ENCODE assay signal across 24 cellular contexts in genomic region chr2:24853996-24854395, GRCh38.
DNase-seq lines count a peak whose midpoint lies in the region; ATAC-seq, FAIRE-seq and TF ChIP-seq lines count a peak whose summit lies in the region.
"Had no signal": no experiment of that assay in that cellular context is flagged by ENCODE, and none has a peak within 500 bp of the region (broad histone marks: within the 10 kb centered on the region; RNA-seq: fewer than 3 reads in every experiment).

No MANE protein-coding gene starts in this region.

- H3K36me3 ChIP-seq in heart right ventricle (no peaks in the 10 kb centered on the region), esophagus squamous epithelium (no peaks in the 10 kb centered on the region), tibial artery (no peaks in the 10 kb centered on the region)

- peaks cover 0 to 47% (median 14%) of the 10 kb centered on the region in 9 donors for H3K4me1 ChIP-seq in heart right ventricle
- H3K4me1 ChIP-seq in esophagus squamous epithelium: peaks cover 0 to 38% (median 7%) of the 10 kb centered on the region in 3 donors
- peaks cover 0 to 49% (median 33%) of the 10 kb centered on the region in 4 donors for H3K4me1 ChIP-seq in tibial artery

- H3K27ac Mint-ChIP-seq in neural crest cell (ENCODE audit: unreplicated experiment): peak overlapping the region; percentile 13
- H3K27ac Mint-ChIP-seq: activated naive CD8-positive, alpha-beta T cell treated with anti-CD3 and anti-CD28 coated beads for 36 hours; activated T-helper 17 cell treated with anti-CD3 and anti-CD28 coated beads, Interleukin-2, amount 50 U/mL, for 72 hours; CD8-positive, alpha-beta T cell; mesothelial cell of epicardium; naive thymus-derived CD8-positive, alpha-beta T cell had no signal

- TF ChIP-seq CTCF in heart right ventricle (IDR thresholded peaks at IDR 0.05) (no peak), esophagus squamous epithelium (IDR thresholded peaks at IDR 0.05) (no peak), neural crest cell (conservative IDR thresholded peaks at IDR 0.05) (no peak), tibial artery (IDR thresholded peaks at IDR 0.05) (no peak)

- peak overlapping the region in 9 of 10 donors; percentile 70 to 85 (median 78) for H3K27ac ChIP-seq in heart right ventricle
- H3K27ac ChIP-seq in esophagus squamous epithelium: peak overlapping the region in 3 of 4 donors; percentile 56 to 72 (median 61)
- H3K27ac ChIP-seq in tibial artery: peak overlapping the region; percentile 78 to 84

- no peaks in the 10 kb centered on the region for H3K27me3 Mint-ChIP-seq in neural crest cell (ENCODE audit: low read depth)
- H3K27me3 Mint-ChIP-seq: activated naive CD8-positive, alpha-beta T cell treated with anti-CD3 and anti-CD28 coated beads for 36 hours; activated T-helper 17 cell treated with anti-CD3 and anti-CD28 coated beads, Interleukin-2, amount 50 U/mL, for 72 hours; naive thymus-derived CD8-positive, alpha-beta T cell had no signal

- ATAC-seq in heart right ventricle: no peak
- no peak for ATAC-seq in Right ventricle myocardium inferior
- ATAC-seq in HG03135 (IDR thresholded peaks at IDR 0.05; ENCODE audit: unreplicated experiment): no peak
- ATAC-seq: activated T-helper 17 cell treated with anti-CD3 and anti-CD28 coated beads, Interleukin-2, amount 50 U/mL, for 72 hours; CD8-positive, alpha-beta T cell; left cardiac atrium; naive thymus-derived CD8-positive, alpha-beta T cell had no signal

- H3K9me3 Mint-ChIP-seq in neural crest cell: no peaks in the 10 kb centered on the region
- H3K9me3 Mint-ChIP-seq: activated naive CD8-positive, alpha-beta T cell treated with anti-CD3 and anti-CD28 coated beads for 36 hours; activated T-helper 17 cell treated with anti-CD3 and anti-CD28 coated beads, Interleukin-2, amount 50 U/mL, for 72 hours; CD8-positive, alpha-beta T cell; mesothelial cell of epicardium had no signal

- H3K9me3 ChIP-seq in heart right ventricle: no peaks in the 10 kb centered on the region
- H3K9me3 ChIP-seq in esophagus squamous epithelium: no peaks in the 10 kb centered on the region
- no peaks in the 10 kb centered on the region for H3K9me3 ChIP-seq in tibial artery

- DNase-seq in heart right ventricle (no peak), Right ventricle myocardium inferior (ENCODE audit: missing footprints) (no peak), esophagus squamous epithelium (lab: John Stamatoyannopoulos, UW) (no peak), neural crest cell (ENCODE audit: low read depth, low spot score) (no peak), tibial artery (no peak), NCI-H2196 (lab: John Stamatoyannopoulos, UW; ENCODE audit: unreplicated experiment) (no peak), H54 (ENCODE audit: insufficient read length, low spot score) (no peak)
- DNase-seq: activated naive CD8-positive, alpha-beta T cell treated with anti-CD3 and anti-CD28 coated beads for 36 hours; AML-193; CD8-positive, alpha-beta T cell; KG1; left cardiac atrium; naive thymus-derived CD8-positive, alpha-beta T cell; NCI-H1436; NCI-H446 treated with DMSO at 0.1 percent for 48 hours; stimulated activated CD8-positive, alpha-beta memory T cell treated with anti-CD3 and anti-CD28 coated beads, Interleukin-4, amount 100 ng/mL, for 48 hours had no signal

- FAIRE-seq in H54 (lab: Jason Lieb, UNC): no peak
- FAIRE-seq: A204.1, colon, G401.6, GM18507 had no signal

- peaks cover 18% of the 10 kb centered on the region for H3K4me1 Mint-ChIP-seq in neural crest cell
- H3K4me1 Mint-ChIP-seq: activated naive CD8-positive, alpha-beta T cell treated with anti-CD3 and anti-CD28 coated beads for 36 hours; activated T-helper 17 cell treated with anti-CD3 and anti-CD28 coated beads, Interleukin-2, amount 50 U/mL, for 72 hours had no signal

- H3K4me3 ChIP-seq in heart right ventricle: no peak overlapping the region
- no peak overlapping the region for H3K4me3 ChIP-seq in esophagus squamous epithelium
- H3K4me3 ChIP-seq in tibial artery: no peak overlapping the region

- H3K36me3 Mint-ChIP-seq in neural crest cell (ENCODE audit: low read depth): peaks cover 4% of the 10 kb centered on the region

- intact Hi-C loops in heart right ventricle (cut with DNase I): loop anchor here in 2 of 10 donors (10.0 kb wide), 1 partner anchor 61 kb away; no protein-coding TSS in a partner anchor
- intact Hi-C loops in Right ventricle myocardium inferior (cut with DNase I): loop anchor here (5.0 kb wide), 1 partner anchor 63 kb away; no protein-coding TSS in a partner anchor
- intact Hi-C loops in esophagus squamous epithelium (cut with DNase I): no loop called here
- intact Hi-C loops in tibial artery (cut with DNase I; ENCODE audit: low total_unique reads): no loop called here

- WGBS in heart right ventricle, 2 donors: 75 to 76% methylated on average over 3 of the region's 3 CpGs
- 86 to 90% methylated on average over 3 of the region's 3 CpGs for WGBS in esophagus squamous epithelium, 2 donors

- no peaks in the 10 kb centered on the region for H3K27me3 ChIP-seq in heart right ventricle
- H3K27me3 ChIP-seq in esophagus squamous epithelium: no peaks in the 10 kb centered on the region
- no peaks in the 10 kb centered on the region for H3K27me3 ChIP-seq in tibial artery

- H3K4me3 Mint-ChIP-seq in neural crest cell: no peak overlapping the region
- H3K4me3 Mint-ChIP-seq: activated naive CD8-positive, alpha-beta T cell treated with anti-CD3 and anti-CD28 coated beads for 36 hours; activated T-helper 17 cell treated with anti-CD3 and anti-CD28 coated beads, Interleukin-2, amount 50 U/mL, for 72 hours; brain; CD8-positive, alpha-beta T cell; mesothelial cell of epicardium; naive thymus-derived CD8-positive, alpha-beta T cell had no signal

- no peak for TF ChIP-seq POLR2A in esophagus squamous epithelium (IDR thresholded peaks at IDR 0.05)
- TF ChIP-seq POLR2A in H54 (IDR thresholded peaks at IDR 0.05; ENCODE audit: low read depth, low read length): no peak
